ENCODE assay signal across 12 cellular contexts in the genomic region with DNA sequence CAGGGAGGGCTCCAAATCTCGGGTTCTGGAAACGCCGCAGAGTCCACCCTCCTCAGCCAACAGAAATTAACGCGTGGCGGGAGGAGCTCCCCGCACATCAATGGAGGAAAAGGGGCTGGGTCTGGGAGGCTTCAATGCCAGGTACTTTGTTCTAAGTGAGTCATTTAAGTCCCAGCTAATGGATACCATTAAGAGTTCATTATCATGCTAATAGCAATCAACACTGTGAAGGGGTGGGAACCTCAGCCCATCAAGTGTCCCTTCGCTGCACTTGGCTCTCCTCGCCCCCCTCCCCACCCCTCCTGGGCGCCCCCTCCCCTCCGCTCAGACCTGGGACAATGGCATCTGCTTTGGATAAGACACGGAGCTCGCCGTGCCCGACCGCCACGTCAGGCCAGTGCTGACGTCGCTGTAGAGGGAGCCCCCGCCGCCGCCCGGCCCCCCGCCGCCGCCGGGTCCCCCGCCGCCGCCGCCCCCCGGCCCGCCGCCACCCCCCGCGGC. TPM values are rescaled to one million over a fixed set of nuclear protein-coding genes. Genes with fewer than 3 reads are reported as not detected.
DNase-seq lines count a peak whose midpoint lies in the region; ATAC-seq and TF ChIP-seq lines count a peak whose summit lies in the region.
"Had no signal": no experiment of that assay in that cellular context is flagged by ENCODE, and none has a peak within 500 bp of the region (broad histone marks: within the 10 kb centered on the region; RNA-seq: fewer than 3 reads in every experiment).

No MANE protein-coding gene starts in this region.

- no peak overlapping the region for H2BK5ac ChIP-seq in mesendoderm (ENCODE audit: low read length)

- H3K4me2 ChIP-seq in mesendoderm (ENCODE audit: low read length): peak overlapping the region; percentile 55
- no peak overlapping the region for H3K4me2 ChIP-seq in GM23248 (ENCODE audit: unreplicated experiment)

- no peak overlapping the region for H2AK5ac ChIP-seq in mesendoderm (ENCODE audit: low read length)

- no CpG with 5 or more reads among the region's 36 CpGs for WGBS in mesendoderm (ENCODE audit: extremely low coverage, insufficient coverage, low lambda C conversion rate)
- WGBS in GM23248 (ENCODE audit: low coverage in 1 of 2, low lambda C conversion rate in 2 of 2, missing lambda C conversion rate in 2 of 2), 2 experiments: 63 to 87% methylated on average over 9 to 36 of the region's 36 CpGs

- no peak overlapping the region for H4K8ac ChIP-seq in mesendoderm (ENCODE audit: low read depth, low read length)

- no peaks in the 10 kb centered on the region for H3K27me3 ChIP-seq in mesendoderm (ENCODE audit: insufficient read depth, low read length, poor library complexity)
- H3K27me3 ChIP-seq in tibial artery: no peaks in the 10 kb centered on the region
- no peaks in the 10 kb centered on the region for H3K27me3 ChIP-seq in GM23248 (replicated peaks; ENCODE audit: insufficient read depth)
- H3K27me3 ChIP-seq: dorsolateral prefrontal cortex had no signal

- H3K9ac ChIP-seq in mesendoderm (ENCODE audit: low read length) (peak overlapping the region; percentile 29), GM23248 (no peak overlapping the region)

- H3K4me3 ChIP-seq in coronary artery (peak overlapping the region; percentile 81), mesendoderm (ENCODE audit: low read length) (peak overlapping the region; percentile 5), tibial artery (peak overlapping the region; percentile 78 to 81), GM23248 (no peak overlapping the region)

- no peak for TF ChIP-seq CTCF in coronary artery (IDR thresholded peaks at IDR 0.05)
- no peak for TF ChIP-seq CTCF in tibial artery (IDR thresholded peaks at IDR 0.05)

- peak overlapping the region; percentile 91 for H3K18ac ChIP-seq in mesendoderm (ENCODE audit: low read length)

- H3K27me3 Mint-ChIP-seq in activated naive CD8-positive, alpha-beta T cell: peaks cover 32% of the 10 kb centered on the region
- peaks cover 59% of the 10 kb centered on the region for H3K27me3 Mint-ChIP-seq in activated naive CD8-positive, alpha-beta T cell treated with anti-CD3 and anti-CD28 coated beads, Interleukin-2, amount 50 U/mL, for 24 hours

- H3K36me3 ChIP-seq in mesendoderm (ENCODE audit: control insufficient read depth, insufficient read depth, low read length) (no peaks in the 10 kb centered on the region), tibial artery (no peaks in the 10 kb centered on the region), GM23248 (ENCODE audit: low read depth) (0 out of 2 replicates have a peak, but pooled peaks cover 5% of the 10 kb centered on the region)

- peak overlapping the region; percentile 61 for H3K4me3 Mint-ChIP-seq in activated naive CD8-positive, alpha-beta T cell
- H3K4me3 Mint-ChIP-seq in activated naive CD8-positive, alpha-beta T cell treated with anti-CD3 and anti-CD28 coated beads, Interleukin-2, amount 50 U/mL, for 24 hours: no peak overlapping the region
- H3K4me3 Mint-ChIP-seq: T-helper 1 cell treated with Interleukin-12 subunit alpha and Interleukin-12 subunit beta and Interleukin-4 antibody, amounts not matched to agents 30 μg/mL and 1 μg/mL, for 36 hours had no signal

- peak overlapping the region; percentile 75 for H3K4ac ChIP-seq in mesendoderm (ENCODE audit: low read depth, low read length)

- H3K4me1 ChIP-seq in mesendoderm (ENCODE audit: control insufficient read depth, low read depth, low read length) (peaks cover 2% of the 10 kb centered on the region), tibial artery (peaks cover 0 to 51% (median 25%) of the 10 kb centered on the region in 4 donors), GM23248 (ENCODE audit: insufficient read depth) (peaks cover 4% of the 10 kb centered on the region)

- H4K20me1 ChIP-seq in GM23248 (ENCODE audit: insufficient read depth): no peaks in the 10 kb centered on the region

- intact Hi-C loops in tibial artery (cut with DNase I; ENCODE audit: low total_unique reads): loop anchor here (10.0 kb wide), 1 partner anchor 1246 kb away; no protein-coding TSS in a partner anchor
- intact Hi-C loops in sciatic nerve (cut with DNase I): no loop called here

- no peak overlapping the region for H3K27ac Mint-ChIP-seq in activated naive CD8-positive, alpha-beta T cell
- H3K27ac Mint-ChIP-seq in activated naive CD8-positive, alpha-beta T cell treated with anti-CD3 and anti-CD28 coated beads, Interleukin-2, amount 50 U/mL, for 24 hours: no peak overlapping the region
- H3K27ac Mint-ChIP-seq: T-helper 1 cell treated with Interleukin-12 subunit alpha and Interleukin-12 subunit beta and Interleukin-4 antibody, amounts not matched to agents 30 μg/mL and 1 μg/mL, for 36 hours had no signal

- no peak overlapping the region for H2AFZ ChIP-seq in GM23248

- H3K56ac ChIP-seq in mesendoderm (ENCODE audit: low read length): no peak overlapping the region

- H3K79me2 ChIP-seq in mesendoderm (ENCODE audit: control insufficient read depth, insufficient read depth, low read length): peaks cover 5% of the 10 kb centered on the region
- H3K79me2 ChIP-seq in GM23248 (ENCODE audit: insufficient read depth): peaks cover 25% of the 10 kb centered on the region

- H3K9me3 ChIP-seq in tibial artery (no peaks in the 10 kb centered on the region), GM23248 (ENCODE audit: low read depth) (no peaks in the 10 kb centered on the region)

- H3K9me3 Mint-ChIP-seq in activated naive CD8-positive, alpha-beta T cell (ENCODE audit: low read depth): no peaks in the 10 kb centered on the region
- no peaks in the 10 kb centered on the region for H3K9me3 Mint-ChIP-seq in activated naive CD8-positive, alpha-beta T cell treated with anti-CD3 and anti-CD28 coated beads, Interleukin-2, amount 50 U/mL, for 24 hours
- H3K9me3 Mint-ChIP-seq: T-helper 1 cell treated with Interleukin-12 subunit alpha and Interleukin-12 subunit beta and Interleukin-4 antibody, amounts not matched to agents 30 μg/mL and 1 μg/mL, for 36 hours had no signal

- H3K27ac ChIP-seq in coronary artery (peak overlapping the region in 1 of 2 donors; percentile 20), mesendoderm (ENCODE audit: low read depth, low read length) (no peak overlapping the region), tibial artery (peak overlapping the region; percentile 19 to 34), GM23248 (no peak overlapping the region)

- peaks cover 31% of the 10 kb centered on the region for H3F3A ChIP-seq in GM23248 (ENCODE audit: insufficient read depth)

- H2BK15ac ChIP-seq in mesendoderm (replicated peaks; ENCODE audit: low read depth): no peak overlapping the region

- no peak for DNase-seq in activated naive CD8-positive, alpha-beta T cell treated with anti-CD3 and anti-CD28 coated beads, Interleukin-2, amount 50 U/mL, for 24 hours
- no peak for DNase-seq in coronary artery (ENCODE audit: low spot score)
- DNase-seq in mesendoderm: peak; percentile 90
- DNase-seq in tibial artery: no peak
- no peak for DNase-seq in GM23248
- DNase-seq in sciatic nerve (ENCODE audit: low spot score): no peak
- DNase-seq: ACHN, NCI-H1092 had no signal

- H3K79me1 ChIP-seq in mesendoderm (ENCODE audit: low read length): no peaks in the 10 kb centered on the region

- no peak overlapping the region for H4K5ac ChIP-seq in mesendoderm (ENCODE audit: low read length)

- H3K23ac ChIP-seq in mesendoderm (ENCODE audit: low read length): no peak overlapping the region

- H3K4me1 Mint-ChIP-seq in activated naive CD8-positive, alpha-beta T cell (ENCODE audit: low read depth): peaks cover 29% of the 10 kb centered on the region
- peaks cover 26% of the 10 kb centered on the region for H3K4me1 Mint-ChIP-seq in activated naive CD8-positive, alpha-beta T cell treated with anti-CD3 and anti-CD28 coated beads, Interleukin-2, amount 50 U/mL, for 24 hours

- ATAC-seq in activated naive CD8-positive, alpha-beta T cell treated with anti-CD3 and anti-CD28 coated beads, Interleukin-2, amount 50 U/mL, for 24 hours: no peak
- ATAC-seq in HG02970 (IDR thresholded peaks at IDR 0.05; ENCODE audit: low FRiP score, unreplicated experiment) (no peak), sciatic nerve (no peak)

- H3K36me3 Mint-ChIP-seq in activated naive CD8-positive, alpha-beta T cell: no peaks in the 10 kb centered on the region
- no peaks in the 10 kb centered on the region for H3K36me3 Mint-ChIP-seq in activated naive CD8-positive, alpha-beta T cell treated with anti-CD3 and anti-CD28 coated beads, Interleukin-2, amount 50 U/mL, for 24 hours (ENCODE audit: low read depth)

- H2BK120ac ChIP-seq in mesendoderm (ENCODE audit: low read depth, low read length): no peak overlapping the region

- no peaks in the 10 kb centered on the region for H3K9me2 ChIP-seq in GM23248 (ENCODE audit: insufficient read depth)

- in situ Hi-C loops in GM23248 (cut with MboI): loop anchor here (10.0 to 25.0 kb wide), 2 partner anchors 273 to 1086 kb away; no protein-coding TSS in a partner anchor

RNA-seq across cellular contexts. Expression of a gene that starts 3.0 kb away (rescaled TPM):
- 6.6 TPM for polyA plus RNA-seq in mesendoderm (2013, experiment 1 of 2)
- polyA plus RNA-seq in mesendoderm (2013, experiment 2 of 2): 6.2 TPM
- total RNA-seq in GM23248 (2014; rRNA removed; shearing (Covaris generic)): 22.3 and 25.5 TPM in 2 replicates
- 0.39 and 0.63 TPM in 2 replicates for polyA plus RNA-seq in GM23248 (2016; fragmentation: Nextera tagmentation; extraction: Ambion mirVana)
- total RNA-seq in sciatic nerve: 43.5 TPM

RNA-seq across cellular contexts. Expression of a gene that starts 33.9 kb away (rescaled TPM):
- 0.03 TPM for polyA plus RNA-seq in mesendoderm (2013, experiment 1 of 2)
- polyA plus RNA-seq in mesendoderm (2013, experiment 2 of 2): 0.03 TPM
- not detected in 2 replicates for total RNA-seq in GM23248 (2014; rRNA removed; shearing (Covaris generic))
- polyA plus RNA-seq in GM23248 (2016; fragmentation: Nextera tagmentation; extraction: Ambion mirVana): not detected in 2 replicates
- not detected for total RNA-seq in sciatic nerve

Comparison
In these comparisons a context has a peak if more than half of its experiments do, and no peak if none do; other contexts are left out.
1. H3K27ac ChIP-seq: peak in tibial artery (2 of 2); none in mesendoderm (single experiment) and GM23248 (single experiment).